ENCODE assay signal across 10 cellular contexts in the genomic region with DNA sequence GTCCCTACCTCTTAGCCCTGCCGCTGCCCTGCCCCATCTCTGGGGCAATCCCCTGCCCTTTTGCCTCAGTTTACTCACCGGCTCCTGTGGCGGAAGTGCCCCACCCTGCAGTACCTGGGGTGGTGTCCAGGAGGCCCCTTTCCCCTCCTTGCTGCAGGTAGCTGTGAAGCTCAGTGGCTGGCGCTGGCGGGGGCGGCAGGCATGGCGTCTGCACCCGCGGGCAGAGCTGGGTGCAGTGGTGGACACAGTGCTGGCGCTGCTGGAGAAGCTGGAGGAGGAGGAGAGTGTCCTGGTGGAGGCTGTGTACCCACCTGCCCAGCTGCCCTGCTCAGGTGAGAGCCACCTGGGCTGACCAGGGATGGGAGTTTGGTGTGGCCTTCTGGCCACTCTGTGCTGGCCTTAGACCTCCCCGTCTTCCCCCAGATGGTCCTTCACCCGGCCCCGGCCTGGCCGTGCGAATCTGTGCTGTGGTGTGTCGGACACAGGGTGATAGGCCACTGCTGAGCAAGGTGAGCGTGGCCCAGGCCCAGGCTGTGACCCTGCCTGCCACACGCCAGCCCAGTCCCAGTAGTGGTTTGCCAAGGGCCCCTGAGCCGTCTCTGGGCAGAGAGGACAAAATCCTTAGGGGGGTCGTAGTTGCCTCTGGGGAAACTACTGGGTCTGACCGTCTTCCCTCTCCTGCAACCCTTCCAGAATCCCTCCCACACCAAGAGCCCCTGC. TPM values are rescaled to one million over a fixed set of nuclear protein-coding genes. Genes with fewer than 3 reads are reported as not detected.
DNase-seq lines count a peak whose midpoint lies in the region; ATAC-seq and TF ChIP-seq lines count a peak whose summit lies in the region.
"Had no signal": no experiment of that assay in that cellular context is flagged by ENCODE, and none has a peak within 500 bp of the region (broad histone marks: within the 10 kb centered on the region; RNA-seq: fewer than 3 reads in every experiment).

No MANE protein-coding gene starts in this region.

- H3K4me3 Mint-ChIP-seq in activated T-cell treated with anti-CD3 and anti-CD28 coated beads, Interleukin-2, amount 50 U/mL, for 4 hours: peak overlapping the region; percentile 79
- H3K4me3 Mint-ChIP-seq in naive B cell: peak overlapping the region; percentile 84 to 91 (median 86)
- H3K4me3 Mint-ChIP-seq in type B pancreatic cell: peak overlapping the region; percentile 81

- TF ChIP-seq CTCF in left ventricle myocardium inferior (IDR thresholded peaks at IDR 0.05; ENCODE audit: borderline replicate concordance): no peak
- TF ChIP-seq CTCF in type B pancreatic cell (conservative IDR thresholded peaks at IDR 0.05): no peak

- peaks cover 50% of the 10 kb centered on the region for H3K4me1 Mint-ChIP-seq in activated T-cell treated with anti-CD3 and anti-CD28 coated beads, Interleukin-2, amount 50 U/mL, for 4 hours (ENCODE audit: low read depth)
- H3K4me1 Mint-ChIP-seq in naive B cell (peaks cover 57 to 67% (median 60%) of the 10 kb centered on the region in 3 donors), type B pancreatic cell (ENCODE audit: unreplicated experiment) (peaks cover 13% of the 10 kb centered on the region)

- H3K4me3 ChIP-seq in left ventricle myocardium inferior: peak overlapping the region; percentile 69

- DNase-seq in left ventricle myocardium inferior (no peak), cardiac septum (ENCODE audit: low spot score) (no peak), naive B cell (no peak), type B pancreatic cell (ENCODE audit: extremely low spot score, unreplicated experiment) (no peak), 8988T (no peak), GOT3 (lab: John Stamatoyannopoulos, UW) (no peak)
- no peak for DNase-seq in activated T-cell treated with anti-CD3 and anti-CD28 coated beads, Interleukin-2, amount 50 U/mL, for 4 hours
- no peak for DNase-seq in effector CD8-positive, alpha-beta T cell (lab: John Stamatoyannopoulos, UW)

- no peak for ATAC-seq in activated T-cell treated with anti-CD3 and anti-CD28 coated beads, Interleukin-2, amount 50 U/mL, for 4 hours
- no peak for ATAC-seq in naive B cell (ENCODE audit: low read depth in 2 of 2)

- H3K27me3 ChIP-seq in left ventricle myocardium inferior (ENCODE audit: low read depth): peaks cover 13% of the 10 kb centered on the region

- H3K27ac Mint-ChIP-seq in naive B cell: peak overlapping the region in 5 of 6 donors; percentile 83 to 97 (median 89)
- H3K27ac Mint-ChIP-seq in type B pancreatic cell: no peak overlapping the region

- H3K36me3 Mint-ChIP-seq in activated T-cell treated with anti-CD3 and anti-CD28 coated beads, Interleukin-2, amount 50 U/mL, for 4 hours (ENCODE audit: insufficient read depth): no peaks in the 10 kb centered on the region
- H3K36me3 Mint-ChIP-seq in naive B cell (no peaks in the 10 kb centered on the region), type B pancreatic cell (no peaks in the 10 kb centered on the region)

- H3K9me3 Mint-ChIP-seq in activated T-cell treated with anti-CD3 and anti-CD28 coated beads, Interleukin-2, amount 50 U/mL, for 4 hours: no peaks in the 10 kb centered on the region
- H3K9me3 Mint-ChIP-seq in naive B cell (no peaks in the 10 kb centered on the region), type B pancreatic cell (no peaks in the 10 kb centered on the region)

- no peaks in the 10 kb centered on the region for H3K27me3 Mint-ChIP-seq in activated T-cell treated with anti-CD3 and anti-CD28 coated beads, Interleukin-2, amount 50 U/mL, for 4 hours (ENCODE audit: low read depth)
- H3K27me3 Mint-ChIP-seq in naive B cell (no peaks in the 10 kb centered on the region), type B pancreatic cell (peaks cover 20% of the 10 kb centered on the region)

- intact Hi-C loops in left ventricle myocardium inferior (cut with micrococcal nuclease): no loop called here
- intact Hi-C loops in cardiac septum (cut with DNase I): no loop called here

- H3K36me3 ChIP-seq in left ventricle myocardium inferior: no peaks in the 10 kb centered on the region

- H3K4me1 ChIP-seq in left ventricle myocardium inferior: peaks cover 61% of the 10 kb centered on the region

- H3K27ac ChIP-seq in left ventricle myocardium inferior (replicated peaks): peak overlapping the region; percentile 92

- no peaks in the 10 kb centered on the region for H3K9me3 ChIP-seq in left ventricle myocardium inferior (replicated peaks)

RNA-seq across cellular contexts. Expression of a gene that starts 4.0 kb away (rescaled TPM):
- 14.5 TPM for total RNA-seq in left ventricle myocardium inferior
- total RNA-seq in cardiac septum: 22.2 TPM
- total RNA-seq in activated T-cell treated with anti-CD3 and anti-CD28 coated beads, Interleukin-2, amount 50 U/mL, for 4 hours: 1 to 10 TPM; 1.4 to 2.2 (median 1.5) TPM
- polyA plus RNA-seq in naive B cell (ENCODE audit: low read depth in 6 of 6): 1 to 10 TPM in 5 of 6 donors, under 1 TPM in 1; 0.80 to 2.9 (median 1.7) TPM
- total RNA-seq in type B pancreatic cell (ENCODE audit: low replicate concordance): 0.31 and 1.5 TPM in 2 replicates
- polyA plus RNA-seq: neural cell had no signal

RNA-seq across cellular contexts. Expression of a gene that starts 8.8 kb away (rescaled TPM):
- total RNA-seq in left ventricle myocardium inferior (21.3 TPM), cardiac septum (23.2 TPM), type B pancreatic cell (ENCODE audit: low replicate concordance) (55.5 and 57.0 TPM in 2 replicates)
- total RNA-seq in activated T-cell treated with anti-CD3 and anti-CD28 coated beads, Interleukin-2, amount 50 U/mL, for 4 hours: 10 to 100 TPM; 90.3 to 97.2 (median 92.7) TPM
- polyA plus RNA-seq in naive B cell (ENCODE audit: low read depth in 6 of 6): 10 to 100 TPM; 37.9 to 54.7 (median 50.0) TPM

RNA-seq across cellular contexts. Expression of a gene that starts 15.6 kb away (rescaled TPM):
- total RNA-seq in left ventricle myocardium inferior (1.0 TPM), cardiac septum (1.0 TPM), type B pancreatic cell (ENCODE audit: low replicate concordance) (0.87 TPM in 1 of 2 replicates, not detected in the other)
- 10 to 100 TPM; 63.5 to 90.1 (median 68.5) TPM for total RNA-seq in activated T-cell treated with anti-CD3 and anti-CD28 coated beads, Interleukin-2, amount 50 U/mL, for 4 hours
- polyA plus RNA-seq in naive B cell (ENCODE audit: low read depth in 6 of 6): 100 to 1,000 TPM; 190 to 304 (median 239) TPM
- total RNA-seq: chondrocyte had no signal
- polyA plus RNA-seq: neural cell had no signal

RNA-seq across cellular contexts. Expression of a gene that starts 17.8 kb away (rescaled TPM):
- total RNA-seq in left ventricle myocardium inferior: 86.0 TPM
- total RNA-seq in cardiac septum: 95.1 TPM
- 100 to 1,000 TPM; 262 to 265 (median 264) TPM for total RNA-seq in activated T-cell treated with anti-CD3 and anti-CD28 coated beads, Interleukin-2, amount 50 U/mL, for 4 hours
- polyA plus RNA-seq in naive B cell (ENCODE audit: low read depth in 6 of 6): 100 to 1,000 TPM; 492 to 795 (median 530) TPM
- total RNA-seq in type B pancreatic cell (ENCODE audit: low replicate concordance): 137 TPM in 2 replicates

RNA-seq across cellular contexts. Expression of a gene that starts 18.0 kb away (rescaled TPM):
- 0.60 TPM for total RNA-seq in left ventricle myocardium inferior
- 0.40 TPM for total RNA-seq in cardiac septum
- total RNA-seq in activated T-cell treated with anti-CD3 and anti-CD28 coated beads, Interleukin-2, amount 50 U/mL, for 4 hours: 100 to 1,000 TPM in 2 of 3 donors, 10 to 100 TPM in 1; 61.5 to 114 (median 108) TPM
- polyA plus RNA-seq in naive B cell (ENCODE audit: low read depth in 6 of 6): 1,000 to 10,000 TPM in 3 of 6 donors, 100 to 1,000 TPM in 3; 953 to 1,146 (median 1,009) TPM
- 1.1 and 2.0 TPM in 2 replicates for total RNA-seq in type B pancreatic cell (ENCODE audit: low replicate concordance)

Comparison
In these comparisons a context has a peak if more than half of its experiments do, and no peak if none do; other contexts are left out.
1. RNA of a gene that starts 15.6 kb away (total RNA-seq): 63.5 to 90.1 TPM in activated T-cell treated with anti-CD3 and anti-CD28 coated beads, Interleukin-2, amount 50 U/mL, for 4 hours; 1.0 TPM in left ventricle myocardium inferior (single experiment), 1.0 TPM in cardiac septum (single experiment) and 0.87 TPM in type B pancreatic cell; every median in the first group is over 10 times any median in the second.
2. Peak in every context shown above with its lines, with median percentiles within 50 percentile points of each other: H3K4me3 Mint-ChIP-seq.